In genomic region chr6:37106982-37107453, GRCh38 we compare ENCODE assay signal across 2 cellular contexts.
TF ChIP-seq lines count a peak whose summit lies in the region.

No MANE protein-coding gene starts in this region.

TF ChIP-seq in GM23338, 12 proteins besides CTCF, POLR2A, EP300 and RAD21:
- TF ChIP-seq ZNF462 (CRISPR knock-in tag; IDR thresholded peaks at IDR 0.05) (no peak), JUNB (IDR thresholded peaks at IDR 0.05; ENCODE audit: unreplicated experiment) (no peak), ETS1 (IDR thresholded peaks at IDR 0.05) (no peak), REST (IDR thresholded peaks at IDR 0.05; ENCODE audit: unreplicated experiment) (no peak), EZH2 (IDR thresholded peaks at IDR 0.05; ENCODE audit: low read depth, unreplicated experiment) (no peak), CREB1 (CRISPR knock-in tag; IDR thresholded peaks at IDR 0.05; ENCODE audit: low read depth) (no peak), ZNF114 (CRISPR knock-in tag; IDR thresholded peaks at IDR 0.05) (no peak), STAT1 (IDR thresholded peaks at IDR 0.05; ENCODE audit: unreplicated experiment) (no peak), NANOG (IDR thresholded peaks at IDR 0.05; ENCODE audit: borderline replicate concordance) (no peak), POLR2AphosphoS5 (IDR thresholded peaks at IDR 0.05; ENCODE audit: low read depth) (no peak; the same call in 1 of the 2 replicates), EZH2phosphoT487 (IDR thresholded peaks at IDR 0.05; ENCODE audit: unreplicated experiment) (no peak), ZNF331 (CRISPR knock-in tag; IDR thresholded peaks at IDR 0.05; ENCODE audit: low read depth) (no peak)
TF ChIP-seq in GM23338: peak in this region for 0.

TF ChIP-seq in K562, 482 proteins besides CTCF, POLR2A, EP300 and RAD21 (continued from another document and continues in another):
- TF ChIP-seq MNT (conservative IDR thresholded peaks at IDR 0.05) (0 out of 4 replicates have a peak, but pooled peaks of 1 of the 2 experiments have one; percentile 6), ZNF583 (CRISPR knock-in tag; IDR thresholded peaks at IDR 0.05) (peak; percentile 49; the same call in 1 of the 2 replicates), SMAD4 (CRISPR knock-in tag; conservative IDR thresholded peaks at IDR 0.05) (peak; percentile 56), ELF4 (CRISPR knock-in tag; IDR thresholded peaks at IDR 0.05) (0 out of 2 replicates have a peak, but pooled peaks have one; percentile 6), ZNF165 (CRISPR knock-in tag; IDR thresholded peaks at IDR 0.05; ENCODE audit: borderline replicate concordance) (0 out of 2 replicates have a peak, but pooled peaks have one; percentile 16), DMBX1 (CRISPR knock-in tag; IDR thresholded peaks at IDR 0.05; ENCODE audit: borderline replicate concordance) (peak; percentile 85; the same call in 1 of the 2 replicates), HSF4 (CRISPR knock-in tag; IDR thresholded peaks at IDR 0.05; ENCODE audit: borderline replicate concordance) (0 out of 2 replicates have a peak, but pooled peaks have one; percentile 9), GTF2B (IDR thresholded peaks at IDR 0.05; ENCODE audit: extremely low read depth, insufficient read length) (no peak), NR2C1 (IDR thresholded peaks at IDR 0.05) (no peak), NR2C1 (tag; IDR thresholded peaks at IDR 0.05) (peak; percentile 62), TCF15 (CRISPR knock-in tag; IDR thresholded peaks at IDR 0.05) (0 out of 2 replicates have a peak, but pooled peaks have one; percentile 70), ARID3B (CRISPR knock-in tag; IDR thresholded peaks at IDR 0.05; ENCODE audit: borderline replicate concordance) (0 out of 2 replicates have a peak, but pooled peaks have one; percentile 75), NR2C2 (CRISPR knock-in tag; IDR thresholded peaks at IDR 0.05) (no peak), NR2C2 (tag; IDR thresholded peaks at IDR 0.05) (0 out of 2 replicates have a peak, but pooled peaks have one; percentile 25), KLF6 (CRISPR knock-in tag; IDR thresholded peaks at IDR 0.05; ENCODE audit: borderline replicate concordance) (0 out of 2 replicates have a peak, but pooled peaks have one; percentile 34), NR4A1 (CRISPR knock-in tag; IDR thresholded peaks at IDR 0.05) (0 out of 2 replicates have a peak, but pooled peaks have one; percentile 49), NR4A1 (tag; IDR thresholded peaks at IDR 0.05) (peak; percentile 72; the same call in 1 of the 2 replicates), NFRKB (IDR thresholded peaks at IDR 0.05; ENCODE audit: low read depth) (peak; percentile 49; the same call in 1 of the 2 replicates), ZNF551 (CRISPR knock-in tag; IDR thresholded peaks at IDR 0.05) (no peak), NCOA2 (IDR thresholded peaks at IDR 0.05; ENCODE audit: partially characterized antibody in 2 of 2) (no peak), WHSC1 (IDR thresholded peaks at IDR 0.05; ENCODE audit: low read length) (peak; percentile 86), ZNF316 (IDR thresholded peaks at IDR 0.05) (peak; percentile 36; the same call in 1 of the 2 replicates), STAT6 (CRISPR knock-in tag; IDR thresholded peaks at IDR 0.05) (0 out of 2 replicates have a peak, but pooled peaks have one; percentile 29), ATF4 (CRISPR knock-in tag; IDR thresholded peaks at IDR 0.05) (0 out of 2 replicates have a peak, but pooled peaks have one; percentile 45), RREB1 (CRISPR knock-in tag; IDR thresholded peaks at IDR 0.05) (0 out of 2 replicates have a peak, but pooled peaks have one; percentile 29), ZNF76 (CRISPR knock-in tag; IDR thresholded peaks at IDR 0.05; ENCODE audit: borderline replicate concordance) (0 out of 2 replicates have a peak, but pooled peaks have one; percentile 51), MTF1 (CRISPR knock-in tag; IDR thresholded peaks at IDR 0.05; ENCODE audit: borderline replicate concordance) (peak; percentile 37; the same call in 1 of the 2 replicates), U2AF1 (optimal IDR thresholded peaks at IDR 0.05; ENCODE audit: low read depth, low read length) (no peak), CXXC5 (CRISPR knock-in tag; IDR thresholded peaks at IDR 0.05) (peak; percentile 45), ZNF445 (CRISPR knock-in tag; IDR thresholded peaks at IDR 0.05; ENCODE audit: low read depth) (no peak), ZBTB26 (CRISPR knock-in tag; IDR thresholded peaks at IDR 0.05) (0 out of 2 replicates have a peak, but pooled peaks have one; percentile 32), ZBTB9 (CRISPR knock-in tag; IDR thresholded peaks at IDR 0.05) (0 out of 2 replicates have a peak, but pooled peaks have one; percentile 53), ZNF41 (CRISPR knock-in tag; conservative IDR thresholded peaks at IDR 0.05) (0 out of 2 replicates have a peak, but pooled peaks have one; percentile 38), C11orf30 (IDR thresholded peaks at IDR 0.05; ENCODE audit: low read depth) (peak; percentile 45; the same call in 1 of the 2 replicates)
